ENCODE assay signal across 8 cellular contexts in genomic region chr1:23838401-23838866, GRCh38. TPM values are rescaled to one million over a fixed set of nuclear protein-coding genes. Genes with fewer than 3 reads are reported as not detected.
DNase-seq lines count a peak whose midpoint lies in the region; ATAC-seq and TF ChIP-seq lines count a peak whose summit lies in the region.

No MANE protein-coding gene starts in this region.

- H3K9me3 Mint-ChIP-seq in activated T-cell treated with anti-CD3 and anti-CD28 coated beads, Interleukin-2, amount 50 U/mL, for 4 hours = no peaks in the 10 kb centered on the region
- H3K9me3 Mint-ChIP-seq in stimulated activated naive CD8-positive, alpha-beta T cell treated with anti-CD3 and anti-CD28 coated beads, Interleukin-15, amount 100 ng/mL, for 72 hours = no peaks in the 10 kb centered on the region

- peaks cover 12% of the 10 kb centered on the region for H3K27me3 ChIP-seq in neuron (ENCODE audit: insufficient read depth, low read length)

- peak; percentile 57 for ATAC-seq in HG03432 (IDR thresholded peaks at IDR 0.05; ENCODE audit: unreplicated experiment)
- peak; percentile 100 for ATAC-seq in activated T-cell treated with anti-CD3 and anti-CD28 coated beads, Interleukin-2, amount 50 U/mL, for 4 hours
- ATAC-seq in stimulated activated naive CD8-positive, alpha-beta T cell treated with anti-CD3 and anti-CD28 coated beads, Interleukin-15, amount 100 ng/mL, for 72 hours = peak; percentile 99

- no peaks in the 10 kb centered on the region for H3K9me3 ChIP-seq in ES-I3 (ENCODE audit: control insufficient read depth, insufficient read depth, low read length)
- no peaks in the 10 kb centered on the region for H3K9me3 ChIP-seq in neuron (ENCODE audit: low read length)

- DNase-seq in OCI-M1 (lab: John Stamatoyannopoulos, UW) (peak; percentile 70), fibroblast of mammary gland (ENCODE audit: low read depth) (peak; percentile 16), superior temporal gyrus (ENCODE audit: extremely low spot score) (no peak)
- peak; percentile 70 for DNase-seq in activated T-cell treated with anti-CD3 and anti-CD28 coated beads, Interleukin-2, amount 50 U/mL, for 4 hours
- peak; percentile 78 to 83 for DNase-seq in stimulated activated naive CD8-positive, alpha-beta T cell treated with anti-CD3 and anti-CD28 coated beads, Interleukin-15, amount 100 ng/mL, for 72 hours

- H3K36me3 ChIP-seq in ES-I3 (ENCODE audit: insufficient read depth, low read length) (no peaks in the 10 kb centered on the region), neuron (ENCODE audit: insufficient read depth, low read length) (no peaks in the 10 kb centered on the region)

- H3K9ac ChIP-seq in ES-I3 (ENCODE audit: low read depth, low read length) = peak overlapping the region; percentile 35; the same call in 1 of the 2 replicates

- H3K4me3 ChIP-seq in fibroblast of mammary gland (ENCODE audit: control insufficient read depth, low read depth, low read length) = peak overlapping the region; percentile 17
- peak overlapping the region; percentile 34 for H3K4me3 ChIP-seq in neuron (ENCODE audit: low read length)

- H2AFZ ChIP-seq in neuron (ENCODE audit: low read depth, low read length) = peak overlapping the region; percentile 60

- H3K27me3 Mint-ChIP-seq in activated T-cell treated with anti-CD3 and anti-CD28 coated beads, Interleukin-2, amount 50 U/mL, for 4 hours (ENCODE audit: low read depth) = peaks cover 5% of the 10 kb centered on the region
- no peaks in the 10 kb centered on the region for H3K27me3 Mint-ChIP-seq in stimulated activated naive CD8-positive, alpha-beta T cell treated with anti-CD3 and anti-CD28 coated beads, Interleukin-15, amount 100 ng/mL, for 72 hours

- peaks cover 10% of the 10 kb centered on the region for H3K4me1 Mint-ChIP-seq in activated T-cell treated with anti-CD3 and anti-CD28 coated beads, Interleukin-2, amount 50 U/mL, for 4 hours (ENCODE audit: low read depth)
- peaks cover 18% of the 10 kb centered on the region for H3K4me1 Mint-ChIP-seq in stimulated activated naive CD8-positive, alpha-beta T cell treated with anti-CD3 and anti-CD28 coated beads, Interleukin-15, amount 100 ng/mL, for 72 hours

- no peak for TF ChIP-seq CTCF in fibroblast of mammary gland (conservative IDR thresholded peaks at IDR 0.05; ENCODE audit: control insufficient read depth, insufficient read depth, low read depth, low read length)

- H3K4me3 Mint-ChIP-seq in activated T-cell treated with anti-CD3 and anti-CD28 coated beads, Interleukin-2, amount 50 U/mL, for 4 hours = peak overlapping the region; percentile 71
- H3K4me3 Mint-ChIP-seq in stimulated activated naive CD8-positive, alpha-beta T cell treated with anti-CD3 and anti-CD28 coated beads, Interleukin-15, amount 100 ng/mL, for 72 hours = peak overlapping the region; percentile 80 to 82

- no peaks in the 10 kb centered on the region for H3K36me3 Mint-ChIP-seq in activated T-cell treated with anti-CD3 and anti-CD28 coated beads, Interleukin-2, amount 50 U/mL, for 4 hours (ENCODE audit: insufficient read depth)

- H3K27ac Mint-ChIP-seq in stimulated activated naive CD8-positive, alpha-beta T cell treated with anti-CD3 and anti-CD28 coated beads, Interleukin-15, amount 100 ng/mL, for 72 hours = peak overlapping the region in 1 of 2 donors; percentile 71

- H3K4me1 ChIP-seq in ES-I3 (ENCODE audit: insufficient read depth, low read length) (no peaks in the 10 kb centered on the region), neuron (ENCODE audit: insufficient read depth, low read length) (peaks cover 7% of the 10 kb centered on the region)

RNA-seq across cellular contexts. Expression of gene HMGCL, which starts 13.2 kb away (rescaled TPM):
- 10 to 100 TPM; 10.5 to 11.1 (median 11.0) TPM for total RNA-seq in activated T-cell treated with anti-CD3 and anti-CD28 coated beads, Interleukin-2, amount 50 U/mL, for 4 hours

RNA-seq across cellular contexts. Expression of gene FUCA1, which starts 29.7 kb away (rescaled TPM):
- 1 to 10 TPM; 4.8 to 6.0 (median 5.5) TPM for total RNA-seq in activated T-cell treated with anti-CD3 and anti-CD28 coated beads, Interleukin-2, amount 50 U/mL, for 4 hours

RNA-seq across cellular contexts. Expression of gene GALE, which starts 37.9 kb away (rescaled TPM):
- 10 to 100 TPM; 55.9 to 65.3 (median 62.4) TPM for total RNA-seq in activated T-cell treated with anti-CD3 and anti-CD28 coated beads, Interleukin-2, amount 50 U/mL, for 4 hours

RNA-seq across cellular contexts. Expression of gene LYPLA2, which starts 47.5 kb away (rescaled TPM):
- total RNA-seq in activated T-cell treated with anti-CD3 and anti-CD28 coated beads, Interleukin-2, amount 50 U/mL, for 4 hours = 100 to 1,000 TPM; 132 to 146 (median 134) TPM
